In genomic region chr14:74712499-74713394, GRCh38 we compare ENCODE assay signal across 1 cellular context.
TF ChIP-seq lines count a peak whose summit lies in the region.

A gene with protein sequence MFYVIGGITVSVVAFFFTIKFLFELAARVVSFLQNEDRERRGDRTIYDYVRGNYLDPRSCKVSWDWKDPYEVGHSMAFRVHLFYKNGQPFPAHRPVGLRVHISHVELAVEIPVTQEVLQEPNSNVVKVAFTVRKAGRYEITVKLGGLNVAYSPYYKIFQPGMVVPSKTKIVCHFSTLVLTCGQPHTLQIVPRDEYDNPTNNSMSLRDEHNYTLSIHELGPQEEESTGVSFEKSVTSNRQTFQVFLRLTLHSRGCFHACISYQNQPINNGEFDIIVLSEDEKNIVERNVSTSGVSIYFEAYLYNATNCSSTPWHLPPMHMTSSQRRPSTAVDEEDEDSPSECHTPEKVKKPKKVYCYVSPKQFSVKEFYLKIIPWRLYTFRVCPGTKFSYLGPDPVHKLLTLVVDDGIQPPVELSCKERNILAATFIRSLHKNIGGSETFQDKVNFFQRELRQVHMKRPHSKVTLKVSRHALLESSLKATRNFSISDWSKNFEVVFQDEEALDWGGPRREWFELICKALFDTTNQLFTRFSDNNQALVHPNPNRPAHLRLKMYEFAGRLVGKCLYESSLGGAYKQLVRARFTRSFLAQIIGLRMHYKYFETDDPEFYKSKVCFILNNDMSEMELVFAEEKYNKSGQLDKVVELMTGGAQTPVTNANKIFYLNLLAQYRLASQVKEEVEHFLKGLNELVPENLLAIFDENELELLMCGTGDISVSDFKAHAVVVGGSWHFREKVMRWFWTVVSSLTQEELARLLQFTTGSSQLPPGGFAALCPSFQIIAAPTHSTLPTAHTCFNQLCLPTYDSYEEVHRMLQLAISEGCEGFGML (minus strand): TSS chr14:74713080. CDS start chr14:74685615, 27,465 bp downstream.
A gene with protein sequence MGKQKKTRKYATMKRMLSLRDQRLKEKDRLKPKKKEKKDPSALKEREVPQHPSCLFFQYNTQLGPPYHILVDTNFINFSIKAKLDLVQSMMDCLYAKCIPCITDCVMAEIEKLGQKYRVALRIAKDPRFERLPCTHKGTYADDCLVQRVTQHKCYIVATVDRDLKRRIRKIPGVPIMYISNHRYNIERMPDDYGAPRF (plus strand): TSS chr14:74713144. CDS start chr14:74713198, 54 bp downstream.

TF ChIP-seq in HepG2, 621 proteins besides CTCF, POLR2A, EP300 and RAD21 (continued from another document and continues in another):
- TF ChIP-seq SIX1 (CRISPR knock-in tag; IDR thresholded peaks at IDR 0.05; ENCODE audit: borderline replicate concordance) (no peak), ATF1 (CRISPR knock-in tag; IDR thresholded peaks at IDR 0.05) (peak; percentile 99), ZBTB38 (CRISPR knock-in tag; IDR thresholded peaks at IDR 0.05) (no peak; the same call in 1 of the 2 replicates), ZNF512B (CRISPR knock-in tag; IDR thresholded peaks at IDR 0.05; ENCODE audit: borderline replicate concordance) (no peak), AKNA (CRISPR knock-in tag; IDR thresholded peaks at IDR 0.05; ENCODE audit: borderline replicate concordance) (no peak), JUN (CRISPR knock-in tag; IDR thresholded peaks at IDR 0.05) (no peak), KAT2B (IDR thresholded peaks at IDR 0.05; ENCODE audit: borderline replicate concordance, low read depth, low read length) (no peak), ZNF747 (CRISPR knock-in tag; IDR thresholded peaks at IDR 0.05; ENCODE audit: borderline replicate concordance) (no peak; the same call in 1 of the 2 replicates), ZNF577 (CRISPR knock-in tag; IDR thresholded peaks at IDR 0.05; ENCODE audit: borderline replicate concordance, low read depth) (no peak), MAFG (CRISPR knock-in tag; IDR thresholded peaks at IDR 0.05) (no peak), GATAD2A (CRISPR knock-in tag; IDR thresholded peaks at IDR 0.05) (peak; percentile 53), POGZ (CRISPR knock-in tag; IDR thresholded peaks at IDR 0.05) (peak; percentile 82), BORCS8-MEF2B (CRISPR knock-in tag; IDR thresholded peaks at IDR 0.05) (peak; percentile 44; the same call in 1 of the 2 replicates), ZNF790 (CRISPR knock-in tag; IDR thresholded peaks at IDR 0.05; ENCODE audit: borderline replicate concordance) (no peak), MED8 (CRISPR knock-in tag; IDR thresholded peaks at IDR 0.05; ENCODE audit: insufficient replicate concordance) (no peak), MED13 (CRISPR knock-in tag; IDR thresholded peaks at IDR 0.05) (no peak), ZBTB25 (CRISPR knock-in tag; IDR thresholded peaks at IDR 0.05) (peak; percentile 55; the same call in 1 of the 2 replicates), ATM (IDR thresholded peaks at IDR 0.05; ENCODE audit: borderline replicate concordance) (no peak), CBFB (CRISPR knock-in tag; IDR thresholded peaks at IDR 0.05) (peak; percentile 66; the same call in 1 of the 2 replicates), U2AF2 (IDR thresholded peaks at IDR 0.05; ENCODE audit: low read depth, low read length) (no peak), ZNF180 (CRISPR knock-in tag; IDR thresholded peaks at IDR 0.05; ENCODE audit: borderline replicate concordance, low read depth) (no peak), ZNF333 (CRISPR knock-in tag; IDR thresholded peaks at IDR 0.05; ENCODE audit: borderline replicate concordance) (no peak), MAX (IDR thresholded peaks at IDR 0.05) (peak; percentile 53), ZNF30 (CRISPR knock-in tag; IDR thresholded peaks at IDR 0.05) (no peak), GPBP1L1 (CRISPR knock-in tag; IDR thresholded peaks at IDR 0.05) (no peak), ZNF761 (CRISPR knock-in tag; conservative IDR thresholded peaks at IDR 0.05) (0 out of 2 replicates have a peak, but pooled peaks have one; percentile 40)
- TF ChIP-seq, protein P1, sequence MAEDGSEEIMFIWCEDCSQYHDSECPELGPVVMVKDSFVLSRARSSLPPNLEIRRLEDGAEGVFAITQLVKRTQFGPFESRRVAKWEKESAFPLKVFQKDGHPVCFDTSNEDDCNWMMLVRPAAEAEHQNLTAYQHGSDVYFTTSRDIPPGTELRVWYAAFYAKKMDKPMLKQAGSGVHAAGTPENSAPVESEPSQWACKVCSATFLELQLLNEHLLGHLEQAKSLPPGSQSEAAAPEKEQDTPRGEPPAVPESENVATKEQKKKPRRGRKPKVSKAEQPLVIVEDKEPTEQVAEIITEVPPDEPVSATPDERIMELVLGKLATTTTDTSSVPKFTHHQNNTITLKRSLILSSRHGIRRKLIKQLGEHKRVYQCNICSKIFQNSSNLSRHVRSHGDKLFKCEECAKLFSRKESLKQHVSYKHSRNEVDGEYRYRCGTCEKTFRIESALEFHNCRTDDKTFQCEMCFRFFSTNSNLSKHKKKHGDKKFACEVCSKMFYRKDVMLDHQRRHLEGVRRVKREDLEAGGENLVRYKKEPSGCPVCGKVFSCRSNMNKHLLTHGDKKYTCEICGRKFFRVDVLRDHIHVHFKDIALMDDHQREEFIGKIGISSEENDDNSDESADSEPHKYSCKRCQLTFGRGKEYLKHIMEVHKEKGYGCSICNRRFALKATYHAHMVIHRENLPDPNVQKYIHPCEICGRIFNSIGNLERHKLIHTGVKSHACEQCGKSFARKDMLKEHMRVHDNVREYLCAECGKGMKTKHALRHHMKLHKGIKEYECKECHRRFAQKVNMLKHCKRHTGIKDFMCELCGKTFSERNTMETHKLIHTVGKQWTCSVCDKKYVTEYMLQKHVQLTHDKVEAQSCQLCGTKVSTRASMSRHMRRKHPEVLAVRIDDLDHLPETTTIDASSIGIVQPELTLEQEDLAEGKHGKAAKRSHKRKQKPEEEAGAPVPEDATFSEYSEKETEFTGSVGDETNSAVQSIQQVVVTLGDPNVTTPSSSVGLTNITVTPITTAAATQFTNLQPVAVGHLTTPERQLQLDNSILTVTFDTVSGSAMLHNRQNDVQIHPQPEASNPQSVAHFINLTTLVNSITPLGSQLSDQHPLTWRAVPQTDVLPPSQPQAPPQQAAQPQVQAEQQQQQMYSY (CRISPR knock-in tag; IDR thresholded peaks at IDR 0.05) = no peak
- TF ChIP-seq, protein P2, sequence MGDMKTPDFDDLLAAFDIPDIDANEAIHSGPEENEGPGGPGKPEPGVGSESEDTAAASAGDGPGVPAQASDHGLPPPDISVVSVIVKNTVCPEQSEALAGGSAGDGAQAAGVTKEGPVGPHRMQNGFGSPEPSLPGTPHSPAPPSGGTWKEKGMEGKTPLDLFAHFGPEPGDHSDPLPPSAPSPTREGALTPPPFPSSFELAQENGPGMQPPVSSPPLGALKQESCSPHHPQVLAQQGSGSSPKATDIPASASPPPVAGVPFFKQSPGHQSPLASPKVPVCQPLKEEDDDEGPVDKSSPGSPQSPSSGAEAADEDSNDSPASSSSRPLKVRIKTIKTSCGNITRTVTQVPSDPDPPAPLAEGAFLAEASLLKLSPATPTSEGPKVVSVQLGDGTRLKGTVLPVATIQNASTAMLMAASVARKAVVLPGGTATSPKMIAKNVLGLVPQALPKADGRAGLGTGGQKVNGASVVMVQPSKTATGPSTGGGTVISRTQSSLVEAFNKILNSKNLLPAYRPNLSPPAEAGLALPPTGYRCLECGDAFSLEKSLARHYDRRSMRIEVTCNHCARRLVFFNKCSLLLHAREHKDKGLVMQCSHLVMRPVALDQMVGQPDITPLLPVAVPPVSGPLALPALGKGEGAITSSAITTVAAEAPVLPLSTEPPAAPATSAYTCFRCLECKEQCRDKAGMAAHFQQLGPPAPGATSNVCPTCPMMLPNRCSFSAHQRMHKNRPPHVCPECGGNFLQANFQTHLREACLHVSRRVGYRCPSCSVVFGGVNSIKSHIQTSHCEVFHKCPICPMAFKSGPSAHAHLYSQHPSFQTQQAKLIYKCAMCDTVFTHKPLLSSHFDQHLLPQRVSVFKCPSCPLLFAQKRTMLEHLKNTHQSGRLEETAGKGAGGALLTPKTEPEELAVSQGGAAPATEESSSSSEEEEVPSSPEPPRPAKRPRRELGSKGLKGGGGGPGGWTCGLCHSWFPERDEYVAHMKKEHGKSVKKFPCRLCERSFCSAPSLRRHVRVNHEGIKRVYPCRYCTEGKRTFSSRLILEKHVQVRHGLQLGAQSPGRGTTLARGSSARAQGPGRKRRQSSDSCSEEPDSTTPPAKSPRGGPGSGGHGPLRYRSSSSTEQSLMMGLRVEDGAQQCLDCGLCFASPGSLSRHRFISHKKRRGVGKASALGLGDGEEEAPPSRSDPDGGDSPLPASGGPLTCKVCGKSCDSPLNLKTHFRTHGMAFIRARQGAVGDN (CRISPR knock-in tag; IDR thresholded peaks at IDR 0.05) = peak; percentile 72
- TF ChIP-seq, protein P3, sequence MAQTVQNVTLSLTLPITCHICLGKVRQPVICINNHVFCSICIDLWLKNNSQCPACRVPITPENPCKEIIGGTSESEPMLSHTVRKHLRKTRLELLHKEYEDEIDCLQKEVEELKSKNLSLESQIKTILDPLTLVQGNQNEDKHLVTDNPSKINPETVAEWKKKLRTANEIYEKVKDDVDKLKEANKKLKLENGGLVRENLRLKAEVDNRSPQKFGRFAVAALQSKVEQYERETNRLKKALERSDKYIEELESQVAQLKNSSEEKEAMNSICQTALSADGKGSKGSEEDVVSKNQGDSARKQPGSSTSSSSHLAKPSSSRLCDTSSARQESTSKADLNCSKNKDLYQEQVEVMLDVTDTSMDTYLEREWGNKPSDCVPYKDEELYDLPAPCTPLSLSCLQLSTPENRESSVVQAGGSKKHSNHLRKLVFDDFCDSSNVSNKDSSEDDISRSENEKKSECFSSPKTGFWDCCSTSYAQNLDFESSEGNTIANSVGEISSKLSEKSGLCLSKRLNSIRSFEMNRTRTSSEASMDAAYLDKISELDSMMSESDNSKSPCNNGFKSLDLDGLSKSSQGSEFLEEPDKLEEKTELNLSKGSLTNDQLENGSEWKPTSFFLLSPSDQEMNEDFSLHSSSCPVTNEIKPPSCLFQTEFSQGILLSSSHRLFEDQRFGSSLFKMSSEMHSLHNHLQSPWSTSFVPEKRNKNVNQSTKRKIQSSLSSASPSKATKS (CRISPR knock-in tag; IDR thresholded peaks at IDR 0.05) = no peak
